ENCODE assay signal across 11 cellular contexts in the genomic region with DNA sequence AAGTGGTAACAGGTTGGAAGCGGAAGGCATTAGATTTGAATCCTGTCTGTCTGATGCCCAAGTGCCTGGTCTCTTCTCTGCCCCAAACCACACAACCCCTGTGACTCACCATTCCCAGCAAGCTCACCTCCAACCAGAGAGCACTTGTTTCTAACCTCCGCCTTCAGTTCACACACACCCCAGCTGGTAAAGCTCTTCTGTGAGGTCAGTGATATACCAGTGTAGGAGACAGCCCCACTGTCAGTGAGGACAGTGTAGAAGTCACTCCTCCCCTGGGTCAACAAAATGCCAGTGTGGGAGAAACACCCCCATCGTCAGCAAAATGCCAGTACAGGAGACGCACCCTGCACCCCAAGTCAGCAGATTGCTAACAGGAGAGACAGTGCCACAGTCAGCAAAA. TPM values are rescaled to one million over a fixed set of nuclear protein-coding genes. Genes with fewer than 3 reads are reported as not detected.
A peak's percentile ranks its signal among the peaks of the same experiment; 100 is the strongest.
DNase-seq lines count a peak whose midpoint lies in the region; ATAC-seq and TF ChIP-seq lines count a peak whose summit lies in the region.
"Had no signal": no experiment of that assay in that cellular context is flagged by ENCODE, and none has a peak within 500 bp of the region (broad histone marks: within the 10 kb centered on the region; RNA-seq: fewer than 3 reads in every experiment).

No MANE protein-coding gene starts in this region.

- H3K36me3 ChIP-seq in ascending aorta = no peaks in the 10 kb centered on the region
- no peaks in the 10 kb centered on the region for H3K36me3 ChIP-seq in neural progenitor cell
- H3K36me3 ChIP-seq in body of pancreas (replicated peaks in 1 of 2; ENCODE audit: insufficient read depth in 1 of 2, low read depth in 2 of 2) = no peaks in the 10 kb centered on the region
- H3K36me3 ChIP-seq: left ventricle myocardium inferior had no signal

- no peak for ATAC-seq in body of pancreas

- no peak for TF ChIP-seq POLR2A in body of pancreas (IDR thresholded peaks at IDR 0.05)

- H3K4me1 ChIP-seq in ascending aorta (peaks cover 4 to 22% of the 10 kb centered on the region in 2 donors), neural progenitor cell (peaks cover 17% of the 10 kb centered on the region), body of pancreas (peaks cover 8% of the 10 kb centered on the region)

- no peaks in the 10 kb centered on the region for H3K36me3 Mint-ChIP-seq in neural progenitor cell

- H3K4me1 Mint-ChIP-seq in neural progenitor cell = peaks cover 24% of the 10 kb centered on the region

- H3K9ac ChIP-seq in neural progenitor cell = no peak overlapping the region

- H3K27ac Mint-ChIP-seq in neural progenitor cell = peak overlapping the region; percentile 5

- peak; percentile 49 for DNase-seq in DMS53 (lab: John Stamatoyannopoulos, UW)
- no peak for DNase-seq in DMS53 treated with DMSO at 0.1 percent for 48 hours (lab: John Stamatoyannopoulos, UW; ENCODE audit: unreplicated experiment)
- peak; percentile 57 for DNase-seq in LHCN-M2 (ENCODE audit: low read depth)
- no peak for DNase-seq in ascending aorta (ENCODE audit: low spot score in 2 of 2)
- no peak for DNase-seq in neural progenitor cell (ENCODE audit: low spot score)
- DNase-seq in dedifferentiated amniotic fluid mesenchymal stem cell (ENCODE audit: extremely low spot score) = no peak
- no peak for DNase-seq in body of pancreas
- no peak for DNase-seq in NCI-H1092 (lab: John Stamatoyannopoulos, UW)
- DNase-seq: dermis blood vessel endothelial cell, left ventricle myocardium inferior had no signal

- H3K4me3 ChIP-seq in ascending aorta (no peak overlapping the region), neural progenitor cell (no peak overlapping the region), body of pancreas (no peak overlapping the region)
- H3K4me3 ChIP-seq: left ventricle myocardium inferior had no signal

- no peaks in the 10 kb centered on the region for H3K79me2 ChIP-seq in neural progenitor cell (ENCODE audit: low read depth)

- H2AFZ ChIP-seq in neural progenitor cell (replicated peaks) = no peak overlapping the region

- peaks cover 24% of the 10 kb centered on the region for H4K20me1 ChIP-seq in neural progenitor cell (ENCODE audit: low read depth)

- H3K27ac ChIP-seq in ascending aorta (peak overlapping the region; percentile 77 to 86), neural progenitor cell (no peak overlapping the region), body of pancreas (no peak overlapping the region)
- H3K27ac ChIP-seq: 22Rv1, left ventricle myocardium inferior had no signal

- H3K4me3 Mint-ChIP-seq in neural progenitor cell = peak overlapping the region; percentile 72

- no peaks in the 10 kb centered on the region for H3K9me3 Mint-ChIP-seq in neural progenitor cell

- H3K4me2 ChIP-seq in neural progenitor cell = no peak overlapping the region

- H3K27me3 ChIP-seq in ascending aorta = no peaks in the 10 kb centered on the region
- no peaks in the 10 kb centered on the region for H3K27me3 ChIP-seq in neural progenitor cell
- H3K27me3 ChIP-seq in body of pancreas = no peaks in the 10 kb centered on the region

- peaks cover 7% of the 10 kb centered on the region for H3K27me3 Mint-ChIP-seq in neural progenitor cell (ENCODE audit: insufficient read depth, low read depth)

- WGBS in body of pancreas, 2 donors = 85 to 93% methylated on average over 3 to 4 of the region's 4 CpGs

- H3K9me3 ChIP-seq in ascending aorta (no peaks in the 10 kb centered on the region), neural progenitor cell (ENCODE audit: low read depth) (no peaks in the 10 kb centered on the region), body of pancreas (no peaks in the 10 kb centered on the region)
- H3K9me3 ChIP-seq: left ventricle myocardium inferior had no signal

- intact Hi-C loops in ascending aorta (cut with DNase I) (no loop called here), body of pancreas (cut with DNase I) (no loop called here)

- TF ChIP-seq CTCF in ascending aorta (IDR thresholded peaks at IDR 0.05) (no peak), neural progenitor cell (IDR thresholded peaks at IDR 0.05) (no peak), body of pancreas (IDR thresholded peaks at IDR 0.05) (no peak)

- H3F3A ChIP-seq in neural progenitor cell (ENCODE audit: low read depth) = no peaks in the 10 kb centered on the region

RNA-seq across cellular contexts. Expression of gene RIMS3, which starts 2.6 kb away (rescaled TPM):
- 0.11 and 0.19 TPM in 2 replicates for total RNA-seq in LHCN-M2 (2014; rRNA removed)
- polyA plus RNA-seq in LHCN-M2 (2012) = 0.10 TPM
- 43.9 TPM for total RNA-seq in ascending aorta
- 17.2 and 27.1 TPM in 2 replicates for total RNA-seq in neural progenitor cell (ENCODE audit: low replicate concordance)
- total RNA-seq in body of pancreas = 1 to 10 TPM in 1 of 2 donors, under 1 TPM in 1; 0.66 to 2.1 TPM

RNA-seq across cellular contexts. Expression of gene NFYC, which starts 28.6 kb away (rescaled TPM):
- total RNA-seq in LHCN-M2 (2014; rRNA removed) (31.3 and 33.1 TPM in 2 replicates), ascending aorta (75.9 TPM), neural progenitor cell (ENCODE audit: low replicate concordance) (38.0 and 61.3 TPM in 2 replicates), body of pancreas (10 to 100 TPM; 37.2 to 44.9 TPM)
- polyA plus RNA-seq in LHCN-M2 (2012) = 27.2 TPM

Comparison
In these comparisons a context has a peak if more than half of its experiments do, and no peak if none do; other contexts are left out.
1. DNase-seq: peak in DMS53 (single experiment) and LHCN-M2 (single experiment); none in DMS53 treated with DMSO at 0.1 percent for 48 hours (single experiment), ascending aorta (0 of 2), neural progenitor cell (single experiment), dedifferentiated amniotic fluid mesenchymal stem cell (single experiment), body of pancreas (0 of 4) and NCI-H1092 (single experiment).
2. H3K27ac ChIP-seq: peak in ascending aorta (2 of 2); none in neural progenitor cell (single experiment) and body of pancreas (0 of 4).